Comparison of ENCODE assay signal across 17 cellular contexts in genomic region chr17:17491546-17491988, GRCh38. TPM values are rescaled to one million over a fixed set of nuclear protein-coding genes. Genes with fewer than 3 reads are reported as not detected.
DNase-seq lines count a peak whose midpoint lies in the region; ATAC-seq and TF ChIP-seq lines count a peak whose summit lies in the region.
"Had no signal": no experiment of that assay in that cellular context is flagged by ENCODE, and none has a peak within 500 bp of the region (broad histone marks: within the 10 kb centered on the region; RNA-seq: fewer than 3 reads in every experiment).

No MANE protein-coding gene starts in this region.

- H3K27ac ChIP-seq in DND-41 (ENCODE audit: low read length): 0 out of 2 replicates have a peak overlapping the region, but pooled peaks have one; percentile 7
- peak overlapping the region in 56 of 59 donors; percentile 22 to 97 (median 87) for H3K27ac ChIP-seq in dorsolateral prefrontal cortex

- H4K20me1 ChIP-seq in DND-41 (ENCODE audit: insufficient read depth, low read length): peaks cover 30% of the 10 kb centered on the region; the same call in 1 of the 2 replicates

- no peak overlapping the region for H2AFZ ChIP-seq in DND-41 (ENCODE audit: low read depth, low read length)

- no peak overlapping the region for H3K9ac ChIP-seq in DND-41 (ENCODE audit: low read depth, low read length)

- H3K79me2 ChIP-seq in DND-41 (ENCODE audit: insufficient read depth, low read length): peaks cover 46% of the 10 kb centered on the region

- DNase-seq in DND-41: no peak
- peak; percentile 89 for DNase-seq in NCI-H524 treated with DMSO at 0.1 percent for 48 hours (lab: John Stamatoyannopoulos, UW)
- peak in 6 of 10 donors; percentile 25 to 81 (median 64) for DNase-seq in dorsolateral prefrontal cortex
- peak; percentile 51 for DNase-seq in sciatic nerve (ENCODE audit: low spot score)
- DNase-seq: activated CD4-positive, alpha-beta T cell treated with anti-CD3 and anti-CD28 coated beads for 48 hours; activated naive CD8-positive, alpha-beta T cell treated with anti-CD3 and anti-CD28 coated beads, Interleukin-2, amount 50 U/mL, for 24 hours; EL; NCI-H2081; NCI-H69; SHP77; stimulated activated naive CD4-positive, alpha-beta T cell had no signal

- intact Hi-C loops in dorsolateral prefrontal cortex (cut with DNase I) (loop anchor here in 1 of 2 donors (1.0 kb wide), 2 partner anchors 12 to 77 kb away; no protein-coding TSS in a partner anchor), sciatic nerve (cut with DNase I) (loop anchor here (10.0 kb wide), 1 partner anchor 153 kb away; no protein-coding TSS in a partner anchor)

- no peak overlapping the region for H3K4me2 ChIP-seq in DND-41 (ENCODE audit: insufficient read depth, low read length)

- peaks cover 89% of the 10 kb centered on the region for H3K36me3 ChIP-seq in DND-41 (ENCODE audit: insufficient read depth, low read length)

- no peak for ATAC-seq in DND-41 (ENCODE audit: insufficient read depth, low read depth)
- ATAC-seq in sciatic nerve: no peak
- ATAC-seq in GM19452 (IDR thresholded peaks at IDR 0.05; ENCODE audit: unreplicated experiment): no peak
- ATAC-seq in GM19324 (IDR thresholded peaks at IDR 0.05; ENCODE audit: low FRiP score, unreplicated experiment): no peak
- no peak for ATAC-seq in GM21515 (IDR thresholded peaks at IDR 0.05; ENCODE audit: unreplicated experiment)
- ATAC-seq: activated naive CD8-positive, alpha-beta T cell treated with anti-CD3 and anti-CD28 coated beads, Interleukin-2, amount 50 U/mL, for 24 hours had no signal

- no peaks in the 10 kb centered on the region; the same call in 1 of the 2 replicates for H3K4me1 ChIP-seq in DND-41 (ENCODE audit: insufficient read depth, low read length)

- H3K27me3 ChIP-seq in DND-41 (ENCODE audit: insufficient read depth, low read length, poor library complexity) (no peaks in the 10 kb centered on the region), dorsolateral prefrontal cortex (no peaks in the 10 kb centered on the region)
- H3K27me3 ChIP-seq: tibial nerve had no signal

- TF ChIP-seq CTCF in DND-41 (IDR thresholded peaks at IDR 0.05; ENCODE audit: borderline replicate concordance, extremely low read depth, low read length, poor library complexity, severe bottlenecking) (no peak), dorsolateral prefrontal cortex (IDR thresholded peaks at IDR 0.05 in 54 of 56, conservative IDR thresholded peaks at IDR 0.05 in 2 of 56; ENCODE audit: low read depth in 1 of 56, partially characterized antibody in 56 of 56) (no peak)

- H3K4me3 ChIP-seq in DND-41 (ENCODE audit: low read depth in 1 of 2, low read length in 2 of 2): no peak overlapping the region
- H3K4me3 ChIP-seq in dorsolateral prefrontal cortex: no peak overlapping the region
- H3K4me3 ChIP-seq: HAP-1, skin epidermis, tibial nerve had no signal

- no peaks in the 10 kb centered on the region for H3K9me3 ChIP-seq in DND-41 (ENCODE audit: insufficient read depth, low read length, severe bottlenecking)
- H3K9me3 ChIP-seq: HAP-1, tibial nerve had no signal

RNA-seq across cellular contexts. Expression of gene RASD1, which starts 4.6 kb away (rescaled TPM):
- total RNA-seq in dorsolateral prefrontal cortex (100 to 1,000 TPM in 102 of 120 experiments, 10 to 100 TPM in 18; 40.4 to 251 (median 136) TPM), sciatic nerve (58.6 TPM)

RNA-seq across cellular contexts. Expression of gene MED9, which starts 14.8 kb away (rescaled TPM):
- 10 to 100 TPM; 19.4 to 47.3 (median 33.7) TPM for total RNA-seq in dorsolateral prefrontal cortex
- total RNA-seq in sciatic nerve: 13.7 TPM
